Comparison of ENCODE assay signal across 8 cellular contexts in the genomic region with DNA sequence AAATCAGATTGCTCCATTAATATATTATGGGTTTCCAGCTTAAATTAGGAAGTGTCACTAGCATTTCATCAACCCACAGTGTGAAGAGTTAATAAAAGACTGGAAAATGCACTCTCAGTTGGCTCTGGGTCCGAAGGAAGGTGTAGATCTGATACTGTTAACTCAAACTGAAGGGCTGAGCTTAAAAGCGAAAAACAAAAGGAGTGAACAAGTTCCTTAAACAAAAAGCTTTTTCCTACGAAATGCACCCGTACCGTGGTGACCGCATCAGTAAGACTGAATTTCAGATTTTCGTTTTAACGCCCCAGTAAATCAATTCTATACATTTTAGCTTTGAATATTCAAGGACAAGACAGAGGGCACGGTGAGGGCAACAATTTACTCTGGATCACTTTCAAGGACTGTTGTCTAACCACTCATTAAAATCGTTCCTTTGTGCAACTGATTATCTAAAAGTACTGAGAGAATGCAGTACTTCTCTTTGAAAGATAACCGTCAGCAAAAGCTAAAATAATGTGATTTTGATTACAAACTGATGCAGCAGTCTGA. TPM values are rescaled to one million over a fixed set of nuclear protein-coding genes. Genes with fewer than 3 reads are reported as not detected.
DNase-seq lines count a peak whose midpoint lies in the region; ATAC-seq and TF ChIP-seq lines count a peak whose summit lies in the region.

No MANE protein-coding gene starts in this region.

- peak overlapping the region; percentile 74 for H3K4me3 Mint-ChIP-seq in T-helper 2 cell treated with Interferon-gamma antibody and Interleukin-4, amounts not matched to agents 5 μg/mL and 100 μg/mL, for 36 hours
- peak overlapping the region; percentile 94 for H3K4me3 Mint-ChIP-seq in WTC11

- H3K36me3 Mint-ChIP-seq in T-helper 2 cell treated with Interferon-gamma antibody and Interleukin-4, amounts not matched to agents 5 μg/mL and 100 μg/mL, for 36 hours (ENCODE audit: low read depth), result peaks cover 3% of the 10 kb centered on the region
- H3K36me3 Mint-ChIP-seq in WTC11, result no peaks in the 10 kb centered on the region

- H3K4me1 ChIP-seq in iPS-15b (ENCODE audit: control insufficient read depth, insufficient read depth, low read length) (peaks cover 10% of the 10 kb centered on the region), suprapubic skin (peaks cover 40% of the 10 kb centered on the region)

- TF ChIP-seq POLR2A in suprapubic skin (IDR thresholded peaks at IDR 0.05), result no peak

- H3K27me3 ChIP-seq in iPS-15b (ENCODE audit: control insufficient read depth, insufficient read depth, low read length) (no peaks in the 10 kb centered on the region), suprapubic skin (peaks cover 4% of the 10 kb centered on the region)

- no peak overlapping the region for H3K27ac ChIP-seq in suprapubic skin

- ATAC-seq in WTC11 (no peak), HG02588 (IDR thresholded peaks at IDR 0.05; ENCODE audit: unreplicated experiment) (no peak)

- CTCF ChIA-PET in WTC11 (lab: Charles Lee), result no interaction called here

- H3K27me3 Mint-ChIP-seq in T-helper 2 cell treated with Interferon-gamma antibody and Interleukin-4, amounts not matched to agents 5 μg/mL and 100 μg/mL, for 36 hours (ENCODE audit: low read depth), result peaks cover 15% of the 10 kb centered on the region
- no peaks in the 10 kb centered on the region for H3K27me3 Mint-ChIP-seq in WTC11 (ENCODE audit: low read depth)

- TF ChIP-seq CTCF in WTC11 (IDR thresholded peaks at IDR 0.05) (no peak), suprapubic skin (IDR thresholded peaks at IDR 0.05) (no peak)

- 36% methylated on average over 11 of the region's 11 CpGs for WGBS in suprapubic skin

- no peaks in the 10 kb centered on the region for H3K9me3 ChIP-seq in iPS-15b (ENCODE audit: control insufficient read depth, insufficient read depth, low read length)
- no peaks in the 10 kb centered on the region for H3K9me3 ChIP-seq in suprapubic skin

- H3K4me3 ChIP-seq in iPS-15b (ENCODE audit: low read depth, low read length), result peak overlapping the region; percentile 90
- H3K4me3 ChIP-seq in suprapubic skin, result peak overlapping the region; percentile 80

- DNase-seq in T-helper 2 cell treated with Interferon-gamma antibody and Interleukin-4, amounts not matched to agents 5 μg/mL and 100 μg/mL, for 36 hours (ENCODE audit: low spot score), result no peak
- no peak for DNase-seq in T-helper 2 cell
- no peak for DNase-seq in WTC11 (ENCODE audit: low spot score)
- no peak for DNase-seq in suprapubic skin (ENCODE audit: low spot score in 2 of 2)
- DNase-seq in NCI-H510A (lab: John Stamatoyannopoulos, UW), result no peak
- DNase-seq in SHP77 (lab: John Stamatoyannopoulos, UW), result no peak

- H3K9ac ChIP-seq in iPS-15b (ENCODE audit: low read depth, low read length), result no peak overlapping the region

- H3K4me1 Mint-ChIP-seq in T-helper 2 cell treated with Interferon-gamma antibody and Interleukin-4, amounts not matched to agents 5 μg/mL and 100 μg/mL, for 36 hours (ENCODE audit: low read depth), result peaks cover 37% of the 10 kb centered on the region
- H3K4me1 Mint-ChIP-seq in WTC11, result peaks cover 60% of the 10 kb centered on the region

- no peaks in the 10 kb centered on the region for H3K9me3 Mint-ChIP-seq in T-helper 2 cell treated with Interferon-gamma antibody and Interleukin-4, amounts not matched to agents 5 μg/mL and 100 μg/mL, for 36 hours
- H3K9me3 Mint-ChIP-seq in WTC11, result no peaks in the 10 kb centered on the region

- H3K36me3 ChIP-seq in iPS-15b (ENCODE audit: control insufficient read depth, insufficient read depth, low read length), result no peaks in the 10 kb centered on the region
- H3K36me3 ChIP-seq in suprapubic skin, result no peaks in the 10 kb centered on the region

- TF ChIP-seq EP300 in suprapubic skin (IDR thresholded peaks at IDR 0.05), result no peak

- POLR2A ChIA-PET in WTC11 (lab: Charles Lee), result interaction anchor here (1.2 to 2.0 kb wide), 2 partner anchors 12 to 100 kb away, joined by 3 to 6 read pairs; partner anchors contain the start of gene TENT2

- no peak overlapping the region for H3K27ac Mint-ChIP-seq in T-helper 2 cell treated with Interferon-gamma antibody and Interleukin-4, amounts not matched to agents 5 μg/mL and 100 μg/mL, for 36 hours
- H3K27ac Mint-ChIP-seq in WTC11, result no peak overlapping the region

TF ChIP-seq in WTC11, 78 proteins besides CTCF, POLR2A, EP300 and RAD21:
- TF ChIP-seq ERG (CRISPR knock-in tag; IDR thresholded peaks at IDR 0.05) (no peak), MLX (CRISPR knock-in tag; IDR thresholded peaks at IDR 0.05) (no peak), ZNF416 (CRISPR knock-in tag; IDR thresholded peaks at IDR 0.05) (no peak), ZNF138 (CRISPR knock-in tag; conservative IDR thresholded peaks at IDR 0.05) (no peak), ESRRA (CRISPR knock-in tag; IDR thresholded peaks at IDR 0.05; ENCODE audit: borderline replicate concordance) (no peak), FOXK1 (CRISPR knock-in tag; IDR thresholded peaks at IDR 0.05) (no peak), STAT6 (CRISPR knock-in tag; conservative IDR thresholded peaks at IDR 0.05; ENCODE audit: low read depth) (no peak), CREM (CRISPR knock-in tag; IDR thresholded peaks at IDR 0.05) (no peak), ZNF263 (CRISPR knock-in tag; IDR thresholded peaks at IDR 0.05; ENCODE audit: low read depth) (no peak), E2F4 (CRISPR knock-in tag; IDR thresholded peaks at IDR 0.05; ENCODE audit: borderline replicate concordance, low read depth) (no peak), PRRX2 (CRISPR knock-in tag; IDR thresholded peaks at IDR 0.05) (no peak), RELA (CRISPR knock-in tag; IDR thresholded peaks at IDR 0.05; ENCODE audit: borderline replicate concordance) (no peak), EMX1 (CRISPR knock-in tag; IDR thresholded peaks at IDR 0.05) (no peak), ZNF232 (CRISPR knock-in tag; IDR thresholded peaks at IDR 0.05) (no peak)
- TF ChIP-seq, protein P1, sequence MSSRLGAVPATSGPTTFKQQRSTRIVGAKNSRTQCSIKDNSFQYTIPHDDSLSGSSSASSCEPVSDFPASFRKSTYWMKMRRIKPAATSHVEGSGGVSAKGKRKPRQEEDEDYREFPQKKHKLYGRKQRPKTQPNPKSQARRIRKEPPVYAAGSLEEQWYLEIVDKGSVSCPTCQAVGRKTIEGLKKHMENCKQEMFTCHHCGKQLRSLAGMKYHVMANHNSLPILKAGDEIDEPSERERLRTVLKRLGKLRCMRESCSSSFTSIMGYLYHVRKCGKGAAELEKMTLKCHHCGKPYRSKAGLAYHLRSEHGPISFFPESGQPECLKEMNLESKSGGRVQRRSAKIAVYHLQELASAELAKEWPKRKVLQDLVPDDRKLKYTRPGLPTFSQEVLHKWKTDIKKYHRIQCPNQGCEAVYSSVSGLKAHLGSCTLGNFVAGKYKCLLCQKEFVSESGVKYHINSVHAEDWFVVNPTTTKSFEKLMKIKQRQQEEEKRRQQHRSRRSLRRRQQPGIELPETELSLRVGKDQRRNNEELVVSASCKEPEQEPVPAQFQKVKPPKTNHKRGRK (CRISPR knock-in tag; IDR thresholded peaks at IDR 0.05; ENCODE audit: borderline replicate concordance), result no peak

RNA-seq across cellular contexts. Expression of gene HOMER1, which starts 1.9 kb away (rescaled TPM):
- 32.1 to 37.6 TPM (median 35.5 TPM) in 3 replicates for total RNA-seq in WTC11 (2021)
- total RNA-seq in suprapubic skin, result 1 to 10 TPM; 6.0 to 7.5 (median 7.0) TPM
